ENCODE assay signal across 12 cellular contexts in the genomic region with DNA sequence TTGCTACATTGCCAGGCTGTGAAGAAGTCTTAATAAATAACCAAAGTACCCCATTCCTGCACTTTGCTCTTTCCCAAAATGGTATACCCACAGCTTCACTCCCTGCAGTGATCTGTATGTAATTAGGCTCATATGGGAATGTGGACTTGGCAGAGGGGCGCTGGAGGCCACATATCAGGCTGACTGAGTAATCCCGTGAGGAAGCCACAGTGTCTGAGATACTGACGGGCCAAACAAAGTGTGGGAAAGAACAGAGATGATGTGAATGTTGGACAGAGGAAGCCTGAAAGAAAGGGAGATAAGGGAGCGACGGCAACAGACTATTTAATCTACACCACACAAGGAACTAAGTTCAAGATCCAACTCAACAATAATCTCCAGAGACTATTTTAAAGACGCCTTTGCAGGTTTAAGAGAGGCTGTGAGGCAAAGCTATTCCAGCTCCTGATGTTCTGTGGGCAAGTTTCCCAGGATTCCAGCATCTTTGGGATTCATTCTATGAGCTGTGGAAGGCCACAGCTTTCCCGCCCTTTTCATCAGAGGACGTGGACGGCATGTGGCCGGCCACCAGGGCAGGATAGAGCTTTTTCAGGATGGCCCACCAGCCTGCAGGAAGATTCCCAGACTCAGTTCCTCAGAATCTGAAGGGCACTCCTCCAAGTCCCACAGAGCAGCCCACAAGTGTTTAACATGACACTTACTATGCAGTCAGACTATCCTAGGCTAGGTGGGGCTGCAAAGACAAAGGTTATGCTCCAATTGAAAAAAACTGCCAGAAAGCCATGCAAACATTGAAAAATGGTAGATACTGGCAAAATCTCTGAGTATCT.
DNase-seq lines count a peak whose midpoint lies in the region; ATAC-seq, FAIRE-seq and TF ChIP-seq lines count a peak whose summit lies in the region.
"Had no signal": no experiment of that assay in that cellular context is flagged by ENCODE, and none has a peak within 500 bp of the region (broad histone marks: within the 10 kb centered on the region; RNA-seq: fewer than 3 reads in every experiment).

No MANE protein-coding gene starts in this region.

- H3F3A ChIP-seq in SK-N-SH (replicated peaks; ENCODE audit: insufficient read depth): peaks cover 15% of the 10 kb centered on the region

- POLR2A ChIA-PET in SK-N-SH (lab: Yijun Ruan, JAX): no interaction called here

- peaks cover 2 to 12% of the 10 kb centered on the region in 2 experiments for H3K36me3 ChIP-seq in SK-N-SH (replicated peaks in 1 of 2; ENCODE audit: control insufficient read depth in 1 of 2, insufficient read depth in 2 of 2, low read length in 1 of 2)
- H3K36me3 ChIP-seq: SJCRH30 had no signal

- no peak for TF ChIP-seq POLR2A in GM12892 (IDR thresholded peaks at IDR 0.05; ENCODE audit: low read depth, low read length)

- DNase-seq in ELR (ENCODE audit: low read depth): peak; percentile 78
- DNase-seq in SK-N-SH: no peak
- peak; percentile 94 for DNase-seq in fibroblast of peridontal ligament (ENCODE audit: extremely low read depth)
- DNase-seq in pulmonary artery endothelial cell (ENCODE audit: low read depth, low spot score): peak; percentile 81
- DNase-seq in GM12892 (ENCODE audit: insufficient read length): no peak
- DNase-seq in cortex of kidney (lab: John Stamatoyannopoulos, UW): no peak
- DNase-seq: activated CD4-positive, alpha-beta memory T cell treated with anti-CD3 and anti-CD28 coated beads, Interleukin-2, amount 10 ng/mL, durations not matched to agents 7 days and 5 days; DMS153; NCI-H510A treated with DMSO at 0.1 percent for 48 hours; SJCRH30 had no signal

- H3K27ac ChIP-seq in SK-N-SH (ENCODE audit: low read depth in 2 of 2, low read length in 1 of 2): peak overlapping the region; percentile 8 to 98; a peak in 3 of 4 replicates
- H3K27ac ChIP-seq: SJCRH30 had no signal

- no peaks in the 10 kb centered on the region for H3K9me2 ChIP-seq in SK-N-SH

- no peak for TF ChIP-seq RAD21 in SK-N-SH (IDR thresholded peaks at IDR 0.05; ENCODE audit: low read length)

- H3K9ac ChIP-seq in SK-N-SH: peak overlapping the region; percentile 68; the same call in 1 of the 2 replicates

- no peaks in the 10 kb centered on the region for H3K27me3 ChIP-seq in SK-N-SH (ENCODE audit: insufficient read depth)
- H3K27me3 ChIP-seq: SJCRH30 had no signal

- H3K4me3 ChIP-seq in SK-N-SH (ENCODE audit: low read depth in 2 of 2, low read length in 1 of 2): no peak overlapping the region
- H3K4me3 ChIP-seq: SJCRH30 had no signal

- H3K4me1 ChIP-seq in SK-N-SH (ENCODE audit: control insufficient read depth in 1 of 2, insufficient read depth in 2 of 2, low read depth in 1 of 2, low read length in 1 of 2): peaks cover 4 to 8% of the 10 kb centered on the region in 2 experiments; a peak in 2 of 4 replicates

- H3K9me3 ChIP-seq in SK-N-SH: no peaks in the 10 kb centered on the region
- H3K9me3 ChIP-seq: SJCRH30 had no signal

- FAIRE-seq in GM12892 (lab: Jason Lieb, UNC): no peak

- H2AFZ ChIP-seq in SK-N-SH (ENCODE audit: low read depth): no peak overlapping the region

- TF ChIP-seq CTCF in SK-N-SH (IDR thresholded peaks at IDR 0.05): no peak

- peaks cover 19% of the 10 kb centered on the region; the same call in 1 of the 2 replicates for H3K79me2 ChIP-seq in SK-N-SH (ENCODE audit: insufficient read depth)

- H3K4me2 ChIP-seq in SK-N-SH: peak overlapping the region; percentile 64

- TF ChIP-seq EP300 in SK-N-SH (IDR thresholded peaks at IDR 0.05; ENCODE audit: borderline replicate concordance in 1 of 2, low read depth in 1 of 2, low read length in 1 of 2): peak in 1 of 2 experiments; percentile 65; a peak in 1 of 4 replicates

- 42% methylated on average over 8 of the region's 10 CpGs for WGBS in SK-N-SH (ENCODE audit: low lambda C conversion rate)

- no peaks in the 10 kb centered on the region for H4K20me1 ChIP-seq in SK-N-SH (ENCODE audit: insufficient read depth)

- no peak for ATAC-seq in GM21515 (IDR thresholded peaks at IDR 0.05; ENCODE audit: unreplicated experiment)
- ATAC-seq: sciatic nerve had no signal

- CTCF ChIA-PET in SK-N-SH (lab: Yijun Ruan, JAX): interaction anchor here (3.1 kb wide), 1 partner anchor 12 kb away, joined by 17 read pairs; no protein-coding TSS in a partner anchor

TF ChIP-seq in SK-N-SH, 30 proteins besides CTCF, POLR2A, EP300 and RAD21 (continues in another document):
- TF ChIP-seq NRF1 (IDR thresholded peaks at IDR 0.05; ENCODE audit: low read depth, low read length): no peak
- TF ChIP-seq SMC3 (IDR thresholded peaks at IDR 0.05; ENCODE audit: low read depth, low read length): no peak
- TF ChIP-seq NFIC (IDR thresholded peaks at IDR 0.05; ENCODE audit: borderline replicate concordance): peak; percentile 91
- peak; percentile 43 for TF ChIP-seq MAX (IDR thresholded peaks at IDR 0.05; ENCODE audit: low read depth)
- no peak for TF ChIP-seq YY1 (IDR thresholded peaks at IDR 0.05; ENCODE audit: low read depth)
- TF ChIP-seq, protein P1, sequence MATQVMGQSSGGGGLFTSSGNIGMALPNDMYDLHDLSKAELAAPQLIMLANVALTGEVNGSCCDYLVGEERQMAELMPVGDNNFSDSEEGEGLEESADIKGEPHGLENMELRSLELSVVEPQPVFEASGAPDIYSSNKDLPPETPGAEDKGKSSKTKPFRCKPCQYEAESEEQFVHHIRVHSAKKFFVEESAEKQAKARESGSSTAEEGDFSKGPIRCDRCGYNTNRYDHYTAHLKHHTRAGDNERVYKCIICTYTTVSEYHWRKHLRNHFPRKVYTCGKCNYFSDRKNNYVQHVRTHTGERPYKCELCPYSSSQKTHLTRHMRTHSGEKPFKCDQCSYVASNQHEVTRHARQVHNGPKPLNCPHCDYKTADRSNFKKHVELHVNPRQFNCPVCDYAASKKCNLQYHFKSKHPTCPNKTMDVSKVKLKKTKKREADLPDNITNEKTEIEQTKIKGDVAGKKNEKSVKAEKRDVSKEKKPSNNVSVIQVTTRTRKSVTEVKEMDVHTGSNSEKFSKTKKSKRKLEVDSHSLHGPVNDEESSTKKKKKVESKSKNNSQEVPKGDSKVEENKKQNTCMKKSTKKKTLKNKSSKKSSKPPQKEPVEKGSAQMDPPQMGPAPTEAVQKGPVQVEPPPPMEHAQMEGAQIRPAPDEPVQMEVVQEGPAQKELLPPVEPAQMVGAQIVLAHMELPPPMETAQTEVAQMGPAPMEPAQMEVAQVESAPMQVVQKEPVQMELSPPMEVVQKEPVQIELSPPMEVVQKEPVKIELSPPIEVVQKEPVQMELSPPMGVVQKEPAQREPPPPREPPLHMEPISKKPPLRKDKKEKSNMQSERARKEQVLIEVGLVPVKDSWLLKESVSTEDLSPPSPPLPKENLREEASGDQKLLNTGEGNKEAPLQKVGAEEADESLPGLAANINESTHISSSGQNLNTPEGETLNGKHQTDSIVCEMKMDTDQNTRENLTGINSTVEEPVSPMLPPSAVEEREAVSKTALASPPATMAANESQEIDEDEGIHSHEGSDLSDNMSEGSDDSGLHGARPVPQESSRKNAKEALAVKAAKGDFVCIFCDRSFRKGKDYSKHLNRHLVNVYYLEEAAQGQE (IDR thresholded peaks at IDR 0.05; ENCODE audit: low read depth, low read length): peak; percentile 73; the same call in 1 of the 2 replicates
- no peak for TF ChIP-seq POLR2AphosphoS5 (IDR thresholded peaks at IDR 0.05; ENCODE audit: low read depth, low read length)
- TF ChIP-seq EZH2phosphoT487 (IDR thresholded peaks at IDR 0.05; ENCODE audit: borderline replicate concordance, low read depth): no peak
- peak; percentile 93 for TF ChIP-seq TCF12 (IDR thresholded peaks at IDR 0.05)
- peak; percentile 46; the same call in 1 of the 2 replicates for TF ChIP-seq FOSL2 (IDR thresholded peaks at IDR 0.05; ENCODE audit: borderline replicate concordance, low read depth)
- TF ChIP-seq SIN3A (IDR thresholded peaks at IDR 0.05; ENCODE audit: borderline replicate concordance, low read depth, low read length): no peak
- TF ChIP-seq GATA2 (CRISPR knock-in tag; IDR thresholded peaks at IDR 0.05): no peak
- no peak for TF ChIP-seq MEF2A (IDR thresholded peaks at IDR 0.05; ENCODE audit: borderline replicate concordance, low read depth)
- no peak for TF ChIP-seq RFX5 (IDR thresholded peaks at IDR 0.05; ENCODE audit: low read length)
- TF ChIP-seq TAF1 (IDR thresholded peaks at IDR 0.05; ENCODE audit: borderline replicate concordance, low read depth, low read length): no peak
- TF ChIP-seq ZBTB33 (IDR thresholded peaks at IDR 0.05; ENCODE audit: borderline replicate concordance, low read depth): 0 out of 2 replicates have a peak, but pooled peaks have one; percentile 16
- TF ChIP-seq JUND (IDR thresholded peaks at IDR 0.05): peak; percentile 63; the same call in 1 of the 2 replicates
- TF ChIP-seq GABPA (IDR thresholded peaks at IDR 0.05; ENCODE audit: low read depth): no peak
- TF ChIP-seq, protein P2, sequence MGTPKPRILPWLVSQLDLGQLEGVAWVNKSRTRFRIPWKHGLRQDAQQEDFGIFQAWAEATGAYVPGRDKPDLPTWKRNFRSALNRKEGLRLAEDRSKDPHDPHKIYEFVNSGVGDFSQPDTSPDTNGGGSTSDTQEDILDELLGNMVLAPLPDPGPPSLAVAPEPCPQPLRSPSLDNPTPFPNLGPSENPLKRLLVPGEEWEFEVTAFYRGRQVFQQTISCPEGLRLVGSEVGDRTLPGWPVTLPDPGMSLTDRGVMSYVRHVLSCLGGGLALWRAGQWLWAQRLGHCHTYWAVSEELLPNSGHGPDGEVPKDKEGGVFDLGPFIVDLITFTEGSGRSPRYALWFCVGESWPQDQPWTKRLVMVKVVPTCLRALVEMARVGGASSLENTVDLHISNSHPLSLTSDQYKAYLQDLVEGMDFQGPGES (IDR thresholded peaks at IDR 0.05; ENCODE audit: low read depth, low read length): no peak

Comparison
In these comparisons a context has a peak if more than half of its experiments do, and no peak if none do; other contexts are left out.
1. DNase-seq: peak in ELR (single experiment), fibroblast of peridontal ligament (single experiment) and pulmonary artery endothelial cell (single experiment); none in SK-N-SH (single experiment), GM12892 (single experiment) and cortex of kidney (single experiment).